Comparison of ENCODE assay signal across 22 cellular contexts in genomic region chr6:149134531-149134933, GRCh38.
DNase-seq lines count a peak whose midpoint lies in the region; ATAC-seq and TF ChIP-seq lines count a peak whose summit lies in the region.
"Had no signal": no experiment of that assay in that cellular context is flagged by ENCODE, and none has a peak within 500 bp of the region (broad histone marks: within the 10 kb centered on the region; RNA-seq: fewer than 3 reads in every experiment).

No MANE protein-coding gene starts in this region.

- H3K9me3 ChIP-seq in A673 (ENCODE audit: low read depth, low read length, poor library complexity, severe bottlenecking) = no peaks in the 10 kb centered on the region
- H3K9me3 ChIP-seq: mucosa of descending colon had no signal

- no peak overlapping the region for H3K4me3 ChIP-seq in A673 (ENCODE audit: low read depth, low read length, poor library complexity, severe bottlenecking)
- no peak overlapping the region for H3K4me3 ChIP-seq in fibroblast of pulmonary artery (replicated peaks; ENCODE audit: low read depth, low read length)
- H3K4me3 ChIP-seq: dorsolateral prefrontal cortex, mucosa of descending colon had no signal

- TF ChIP-seq CTCF in A673 (conservative IDR thresholded peaks at IDR 0.05; ENCODE audit: low read depth, low read length) (no peak), VCaP (conservative IDR thresholded peaks at IDR 0.05) (no peak), fibroblast of pulmonary artery (IDR thresholded peaks at IDR 0.05; ENCODE audit: low read length, missing control alignments) (no peak)

- H3K27me3 ChIP-seq in A673 (replicated peaks; ENCODE audit: insufficient read depth, low read depth, low read length, poor library complexity) = no peaks in the 10 kb centered on the region
- H3K27me3 ChIP-seq: dorsolateral prefrontal cortex had no signal

- no peak for ATAC-seq in HG03175 (IDR thresholded peaks at IDR 0.05; ENCODE audit: unreplicated experiment)
- ATAC-seq in activated CD4-positive, CD25-positive, alpha-beta regulatory T cell treated with anti-CD3 and anti-CD28 coated beads, Interleukin-2, amount 50 U/mL, for 24 hours = no peak
- no peak for ATAC-seq in GM21515 (IDR thresholded peaks at IDR 0.05; ENCODE audit: unreplicated experiment)
- ATAC-seq: mucosa of descending colon, Right ventricle myocardium inferior, T-cell had no signal

- DNase-seq in A673 (ENCODE audit: low spot score) (peak; percentile 7), EH (ENCODE audit: low read depth) (peak; percentile 25), fibroblast of pulmonary artery (ENCODE audit: low read depth) (peak; percentile 35), G401 (ENCODE audit: low spot score) (no peak)
- DNase-seq: activated CD8-positive, alpha-beta memory T cell treated with anti-CD3 and anti-CD28 coated beads, Interleukin-2, amount 50 U/mL, for 48 hours; activated effector memory CD4-positive, alpha-beta T cell treated with anti-CD3 and anti-CD28 coated beads, Interleukin-2, amount 50 U/mL, for 16 hours; CD4-positive, alpha-beta T cell; central memory CD4-positive, alpha-beta T cell; dorsolateral prefrontal cortex; glutamatergic neuron; mucosa of descending colon; NCI-H2171; NCI-H69; stimulated activated CD4-positive, alpha-beta T cell treated with anti-CD3 and anti-CD28 coated beads, Interleukin-1b, Interleukin-23, amount 100 ng/mL, for 48 hours; stimulated activated naive CD4-positive, alpha-beta T cell; T-cell had no signal

- in situ Hi-C loops in G401 (cut with HindIII; ENCODE audit: low sequenced_read_pairs) = no loop called here

- intact Hi-C loops in A673 (cut with micrococcal nuclease; ENCODE audit: unreplicated experiment) = no loop called here

- CTCF ChIA-PET in A673 (lab: Charles Lee) = no interaction called here

- POLR2A ChIA-PET in A673 (lab: Charles Lee; ENCODE audit: low non-redundant PET) = no interaction called here

- no peaks in the 10 kb centered on the region for H3K36me3 ChIP-seq in A673 (ENCODE audit: insufficient read depth, low read length, poor library complexity, severe bottlenecking)

- no peaks in the 10 kb centered on the region for H3K4me1 ChIP-seq in A673 (ENCODE audit: insufficient read depth, low read length, poor library complexity, severe bottlenecking)

- BruUV-seq in A673 (replicated peaks; lab: Mats Ljungman, UMichigan) = no TSS peak

- H3K27ac ChIP-seq in A673 (ENCODE audit: low read depth, low read length, poor library complexity, severe bottlenecking) = no peak overlapping the region
- H3K27ac ChIP-seq in VCaP = peak overlapping the region; percentile 74
- H3K27ac ChIP-seq: dorsolateral prefrontal cortex, epithelial cell of prostate had no signal
